Comparison of ENCODE assay signal across 8 cellular contexts in genomic region chr17:4945176-4945943, GRCh38. TPM values are rescaled to one million over a fixed set of nuclear protein-coding genes. Genes with fewer than 3 reads are reported as not detected.
A peak's percentile ranks its signal among the peaks of the same experiment; 100 is the strongest.
DNase-seq lines count a peak whose midpoint lies in the region; ATAC-seq and TF ChIP-seq lines count a peak whose summit lies in the region.

No MANE protein-coding gene starts in this region.

- WGBS in lower leg skin, 2 donors = 24 to 32% methylated on average over 7 of the region's 7 CpGs

- no peak for ATAC-seq in HG03039 (IDR thresholded peaks at IDR 0.05; ENCODE audit: unreplicated experiment)

- intact Hi-C loops in lower leg skin (cut with DNase I; ENCODE audit: low total_unique reads) = no loop called here

- TF ChIP-seq CTCF in WI38 (IDR thresholded peaks at IDR 0.05; ENCODE audit: low read depth, low read length) = no peak
- TF ChIP-seq CTCF in cardiac fibroblast (IDR thresholded peaks at IDR 0.05; ENCODE audit: low read depth, low read length) = no peak
- no peak for TF ChIP-seq CTCF in lower leg skin (IDR thresholded peaks at IDR 0.05)

- DNase-seq in EL (peak; percentile 97), HUDEP-2 (lab: John Stamatoyannopoulos, UW; ENCODE audit: unreplicated experiment in 76 of 76) (peak in 72 of 76 experiments; percentile 29 to 86 (median 71)), cardiac fibroblast (ENCODE audit: low read depth in 2 of 2) (peak; percentile 88 to 96), lower leg skin (ENCODE audit: low spot score in 2 of 2) (peak; percentile 88 to 96), NCI-H748 (lab: John Stamatoyannopoulos, UW; ENCODE audit: unreplicated experiment) (no peak)
- DNase-seq in stimulated activated CD8-positive, alpha-beta memory T cell treated with anti-CD3 and anti-CD28 coated beads, Interleukin-12 subunit alpha, Interleukin-12 subunit beta, amount 100 ng/mL, for 1 hour (ENCODE audit: low read depth) = peak; percentile 69

- TF ChIP-seq POLR2A in lower leg skin (IDR thresholded peaks at IDR 0.05) = no peak

- peak overlapping the region; percentile 93 for H3K4me3 ChIP-seq in WI38 (ENCODE audit: low read depth, low read length)
- peak overlapping the region in 1 of 2 donors; percentile 98 for H3K4me3 ChIP-seq in cardiac fibroblast (replicated peaks in 1 of 2; ENCODE audit: low read depth in 2 of 2, low read length in 2 of 2)
- no peak overlapping the region for H3K4me3 ChIP-seq in lower leg skin (ENCODE audit: low read depth, poor library complexity, severe bottlenecking)

RNA-seq across cellular contexts. Expression of gene PFN1, which starts 3.0 kb away (rescaled TPM):
- 100 to 1,000 TPM; 479 to 709 (median 540) TPM for total RNA-seq in lower leg skin

RNA-seq across cellular contexts. Expression of gene RNF167, which starts 5.3 kb away (rescaled TPM):
- total RNA-seq in lower leg skin = 10 to 100 TPM; 66.3 to 95.4 (median 80.2) TPM

RNA-seq across cellular contexts. Expression of gene SLC25A11, which starts 5.5 kb away (rescaled TPM):
- 10 to 100 TPM; 35.5 to 87.7 (median 59.2) TPM for total RNA-seq in lower leg skin

RNA-seq across cellular contexts. Expression of gene ENO3, which starts 5.6 kb away (rescaled TPM):
- total RNA-seq in lower leg skin = 1 to 10 TPM; 1.0 to 7.9 (median 4.9) TPM

RNA-seq across cellular contexts. Expression of gene GP1BA, which starts 13.3 kb away (rescaled TPM):
- not detected for total RNA-seq in lower leg skin
